In the genomic region with DNA sequence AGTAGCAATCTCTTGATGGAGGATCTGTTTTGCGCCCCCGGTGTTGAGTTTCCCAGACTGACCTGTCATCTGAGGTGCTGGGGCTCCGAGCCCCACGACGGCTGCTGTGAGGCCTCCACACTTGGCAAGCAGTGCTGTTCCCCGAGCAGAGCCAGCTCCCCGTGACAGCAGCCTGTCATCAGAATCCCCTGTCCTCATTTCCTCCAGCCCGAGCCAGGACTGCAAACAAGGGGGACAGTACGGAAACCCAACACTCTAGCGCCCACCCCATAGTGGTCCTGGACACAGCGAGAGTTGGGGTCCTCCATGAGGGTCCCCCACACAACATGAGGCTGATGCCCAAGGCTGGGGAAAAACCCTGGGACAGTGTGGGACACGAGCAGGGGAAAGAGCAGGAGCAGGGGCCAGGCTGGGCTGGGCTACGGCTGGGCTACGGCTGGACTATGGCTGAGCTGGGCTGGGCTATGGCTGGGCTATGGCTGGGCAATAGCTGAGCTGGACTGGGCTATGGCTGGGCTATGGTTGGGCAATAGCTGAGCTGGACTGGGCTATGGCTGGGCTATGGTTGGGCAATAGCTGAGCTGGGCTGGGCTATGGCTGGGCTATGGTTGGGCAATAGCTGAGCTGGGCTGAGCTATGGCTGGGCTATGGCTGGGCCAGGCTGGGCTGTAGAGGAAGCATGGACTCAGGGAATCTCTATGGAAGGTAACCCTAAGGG, we compare ENCODE assay signal across 1 cellular context.
TF ChIP-seq lines count a peak whose summit lies in the region.

No MANE protein-coding gene starts in this region.

TF ChIP-seq in HepG2, 621 proteins besides CTCF, POLR2A, EP300 and RAD21 (continued from another document):
- TF ChIP-seq ZBTB7A (CRISPR knock-in tag; IDR thresholded peaks at IDR 0.05) (peak; percentile 70; the same call in 1 of the 2 replicates), ZNF225 (CRISPR knock-in tag; IDR thresholded peaks at IDR 0.05) (peak; percentile 28; the same call in 1 of the 2 replicates), GTF3A (CRISPR knock-in tag; conservative IDR thresholded peaks at IDR 0.05) (peak; percentile 75; the same call in 1 of the 2 replicates)
